ENCODE assay signal across 20 cellular contexts in genomic region chr12:124049451-124050094, GRCh38.
A peak's percentile ranks its signal among the peaks of the same experiment; 100 is the strongest.
DNase-seq lines count a peak whose midpoint lies in the region; ATAC-seq lines count a peak whose summit lies in the region.
"Had no signal": no experiment of that assay in that cellular context is flagged by ENCODE, and none has a peak within 500 bp of the region (broad histone marks: within the 10 kb centered on the region; RNA-seq: fewer than 3 reads in every experiment).

No MANE protein-coding gene starts in this region.

- no peaks in the 10 kb centered on the region for H3K79me2 ChIP-seq in Karpas-422 (ENCODE audit: low read length)

- H3K4me2 ChIP-seq in Karpas-422 (ENCODE audit: low read depth, low read length, poor library complexity, severe bottlenecking): no peak overlapping the region
- H3K4me2 ChIP-seq: PC-9 had no signal

- no peak overlapping the region for H3K9ac ChIP-seq in Karpas-422 (ENCODE audit: low read length)

- H4K20me1 ChIP-seq in Karpas-422 (ENCODE audit: insufficient read depth, low read depth, low read length): no peaks in the 10 kb centered on the region

- H3K4me1 ChIP-seq in Karpas-422 (ENCODE audit: low read length): no peaks in the 10 kb centered on the region

- no peak overlapping the region for H3K4me3 ChIP-seq in Karpas-422 (ENCODE audit: low read length)
- H3K4me3 ChIP-seq: K562, PC-9 had no signal

- peak; percentile 22 for DNase-seq in A172 (ENCODE audit: low spot score)
- DNase-seq in Daoy (ENCODE audit: low read depth): peak; percentile 40
- DNase-seq in amniotic epithelial cell (ENCODE audit: low read depth): peak; percentile 74
- peak; percentile 91 for DNase-seq in kidney tubule cell (ENCODE audit: low spot score)
- DNase-seq in Karpas-422: no peak
- no peak for DNase-seq in NCI-H748 (lab: John Stamatoyannopoulos, UW; ENCODE audit: unreplicated experiment)
- DNase-seq: CD4-positive, CD25-positive, alpha-beta regulatory T cell; DND-41; H7; NCI-H1092 treated with DMSO at 0.1 percent for 48 hours; NCI-H1436 treated with DMSO at 0.1 percent for 48 hours; NCI-H1930; NCI-H510A; NCI-H748 treated with DMSO at 0.1 percent for 48 hours; PC-9; RPMI8226; SIG-M5 had no signal

- ATAC-seq in HG02981 (IDR thresholded peaks at IDR 0.05; ENCODE audit: unreplicated experiment): no peak
- ATAC-seq: HepG2, K562 had no signal

- H3K9me2 ChIP-seq in Karpas-422 (replicated peaks; ENCODE audit: insufficient read depth, low read length): no peaks in the 10 kb centered on the region

- H3K27ac ChIP-seq in Karpas-422 (ENCODE audit: low read length): no peak overlapping the region
- H3K27ac ChIP-seq: PC-9 had no signal

- H3K27me3 ChIP-seq in Karpas-422 (ENCODE audit: low read length): no peaks in the 10 kb centered on the region

- H3K9me3 ChIP-seq in Karpas-422 (ENCODE audit: low read length): no peaks in the 10 kb centered on the region

- no peaks in the 10 kb centered on the region for H3K36me3 ChIP-seq in Karpas-422 (ENCODE audit: insufficient read depth, low read length)

- H2AFZ ChIP-seq in Karpas-422 (ENCODE audit: low read length): no peak overlapping the region
- H2AFZ ChIP-seq: PC-9 had no signal

Comparison
In these comparisons a context has a peak if more than half of its experiments do, and no peak if none do; other contexts are left out.
1. DNase-seq: peak in A172 (single experiment), Daoy (single experiment), amniotic epithelial cell (single experiment) and kidney tubule cell (single experiment); none in Karpas-422 (single experiment) and NCI-H748 (single experiment).